ENCODE assay signal across 28 cellular contexts in genomic region chr11:76493040-76493439, GRCh38.
"Had no signal": no experiment of that assay in that cellular context is flagged by ENCODE, and none has a peak within 500 bp of the region (broad histone marks: within the 10 kb centered on the region; RNA-seq: fewer than 3 reads in every experiment).

No MANE protein-coding gene starts in this region.

- H3K4me1 ChIP-seq: esophagus muscularis mucosa, esophagus squamous epithelium, foreskin keratinocyte, gastrocnemius medialis, gastroesophageal sphincter, heart right ventricle had no signal

- H3K27me3 ChIP-seq: colonic mucosa, dorsolateral prefrontal cortex, esophagus muscularis mucosa, esophagus squamous epithelium, foreskin keratinocyte, gastrocnemius medialis, gastroesophageal sphincter, heart left ventricle, heart right ventricle had no signal

- H3K4me1 Mint-ChIP-seq: endodermal cell had no signal

- H3K9me3 ChIP-seq: colonic mucosa, esophagus muscularis mucosa, esophagus squamous epithelium, gastrocnemius medialis, gastroesophageal sphincter, heart left ventricle had no signal

- H3K4me3 ChIP-seq: colonic mucosa, coronary artery, dorsolateral prefrontal cortex, esophagus muscularis mucosa, esophagus squamous epithelium, gastrocnemius medialis, gastroesophageal sphincter, heart left ventricle, heart right ventricle had no signal

- ATAC-seq: effector memory CD8-positive, alpha-beta T cell; esophagus mucosa; foreskin keratinocyte; gastrocnemius medialis; gastroesophageal sphincter had no signal

- H3K27ac Mint-ChIP-seq: dendritic cell treated with granulocyte-macrophage colony-stimulating factor and Interleukin-4, amounts not matched to agents 40 ng/mL and 50 ng/mL, for 4 days; endodermal cell had no signal

- H3K4me3 Mint-ChIP-seq: dendritic cell treated with granulocyte-macrophage colony-stimulating factor and Interleukin-4, amounts not matched to agents 40 ng/mL and 50 ng/mL, for 4 days; effector memory CD8-positive, alpha-beta T cell; endodermal cell had no signal

- H3K9me3 Mint-ChIP-seq: dendritic cell treated with granulocyte-macrophage colony-stimulating factor and Interleukin-4, amounts not matched to agents 40 ng/mL and 50 ng/mL, for 4 days; effector memory CD8-positive, alpha-beta T cell; endodermal cell had no signal

- H3K36me3 ChIP-seq: colonic mucosa, gastrocnemius medialis had no signal

- DNase-seq: cortex of kidney; dorsolateral prefrontal cortex; effector CD4-positive, alpha-beta T cell; effector CD8-positive, alpha-beta T cell; effector memory CD4-positive, alpha-beta T cell; effector memory CD8-positive, alpha-beta T cell; endodermal cell; erythroblast; esophagus squamous epithelium; foreskin fibroblast; foreskin keratinocyte; foreskin melanocyte; gastrocnemius medialis; glutamatergic neuron; head of caudate nucleus; heart left ventricle; heart right ventricle had no signal

- H3K27me3 Mint-ChIP-seq: dendritic cell treated with granulocyte-macrophage colony-stimulating factor and Interleukin-4, amounts not matched to agents 40 ng/mL and 50 ng/mL, for 4 days; effector memory CD8-positive, alpha-beta T cell had no signal

- H3K27ac ChIP-seq: coronary artery, dorsolateral prefrontal cortex, epithelial cell of prostate, esophagus muscularis mucosa, esophagus squamous epithelium, foreskin keratinocyte, gastrocnemius medialis, gastroesophageal sphincter, heart left ventricle, heart right ventricle had no signal

- FAIRE-seq: colon, endometrium, endothelial cell of umbilical vein, frontal cortex had no signal
